12 cellular contexts compared by ENCODE assay signal in the genomic region with DNA sequence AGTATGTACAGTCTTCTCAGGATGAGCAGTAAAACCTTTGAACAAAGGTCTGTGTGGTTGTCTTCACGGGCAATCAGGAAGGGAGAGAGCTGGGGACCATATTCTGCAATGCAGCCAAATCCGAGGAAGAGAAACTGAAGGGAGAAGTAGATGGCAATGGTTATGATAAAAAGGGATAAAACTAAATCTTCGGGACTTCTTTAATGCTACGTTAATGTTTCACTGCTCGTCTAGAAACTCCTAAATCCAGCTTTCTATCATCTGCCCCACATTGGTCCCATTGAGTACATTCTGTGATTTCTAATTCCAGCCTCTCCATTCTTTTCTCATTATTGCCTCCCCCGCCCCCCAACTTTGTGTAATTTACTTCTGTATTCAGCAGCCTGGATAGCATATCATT. TPM values are rescaled to one million over a fixed set of nuclear protein-coding genes. Genes with fewer than 3 reads are reported as not detected.
DNase-seq lines count a peak whose midpoint lies in the region; ATAC-seq and TF ChIP-seq lines count a peak whose summit lies in the region.
"Had no signal": no experiment of that assay in that cellular context is flagged by ENCODE, and none has a peak within 500 bp of the region (broad histone marks: within the 10 kb centered on the region; RNA-seq: fewer than 3 reads in every experiment).

No MANE protein-coding gene starts in this region.

- no peaks in the 10 kb centered on the region for H3K9me3 ChIP-seq in iPS-20b (ENCODE audit: insufficient read depth, low read depth, low read length)
- H3K9me3 ChIP-seq: Peyer's patch had no signal

- peak overlapping the region; percentile 82 for H3K4me3 Mint-ChIP-seq in activated naive CD4-positive, alpha-beta T cell treated with anti-CD3 and anti-CD28 coated beads, Interleukin-2, amount 10 ng/mL, durations not matched to agents 7 days and 5 days
- H3K4me3 Mint-ChIP-seq in activated CD8-positive, alpha-beta T cell treated with anti-CD3 and anti-CD28 coated beads, Interleukin-2, amount 10 ng/mL, durations not matched to agents 7 days and 5 days = peak overlapping the region; percentile 94
- H3K4me3 Mint-ChIP-seq in type B pancreatic cell = peak overlapping the region; percentile 98

- peaks cover 42% of the 10 kb centered on the region for H3K4me1 Mint-ChIP-seq in activated naive CD4-positive, alpha-beta T cell treated with anti-CD3 and anti-CD28 coated beads, Interleukin-2, amount 10 ng/mL, durations not matched to agents 7 days and 5 days
- H3K4me1 Mint-ChIP-seq in activated CD8-positive, alpha-beta T cell treated with anti-CD3 and anti-CD28 coated beads, Interleukin-2, amount 10 ng/mL, durations not matched to agents 7 days and 5 days (ENCODE audit: low read depth) = peaks cover 38% of the 10 kb centered on the region
- peaks cover 23% of the 10 kb centered on the region for H3K4me1 Mint-ChIP-seq in type B pancreatic cell (ENCODE audit: unreplicated experiment)

- H3K27me3 Mint-ChIP-seq in activated naive CD4-positive, alpha-beta T cell treated with anti-CD3 and anti-CD28 coated beads, Interleukin-2, amount 10 ng/mL, durations not matched to agents 7 days and 5 days = no peaks in the 10 kb centered on the region
- H3K27me3 Mint-ChIP-seq in activated CD8-positive, alpha-beta T cell treated with anti-CD3 and anti-CD28 coated beads, Interleukin-2, amount 10 ng/mL, durations not matched to agents 7 days and 5 days (ENCODE audit: low read depth) = no peaks in the 10 kb centered on the region
- H3K27me3 Mint-ChIP-seq in type B pancreatic cell = no peaks in the 10 kb centered on the region

- peak overlapping the region; percentile 96 for H3K27ac Mint-ChIP-seq in activated naive CD4-positive, alpha-beta T cell treated with anti-CD3 and anti-CD28 coated beads, Interleukin-2, amount 10 ng/mL, durations not matched to agents 7 days and 5 days
- peak overlapping the region; percentile 97 for H3K27ac Mint-ChIP-seq in activated CD8-positive, alpha-beta T cell treated with anti-CD3 and anti-CD28 coated beads, Interleukin-2, amount 10 ng/mL, durations not matched to agents 7 days and 5 days
- H3K27ac Mint-ChIP-seq in type B pancreatic cell = peak overlapping the region; percentile 99

- H3K36me3 Mint-ChIP-seq in activated naive CD4-positive, alpha-beta T cell treated with anti-CD3 and anti-CD28 coated beads, Interleukin-2, amount 10 ng/mL, durations not matched to agents 7 days and 5 days = peaks cover 36% of the 10 kb centered on the region
- peaks cover 36% of the 10 kb centered on the region for H3K36me3 Mint-ChIP-seq in activated CD8-positive, alpha-beta T cell treated with anti-CD3 and anti-CD28 coated beads, Interleukin-2, amount 10 ng/mL, durations not matched to agents 7 days and 5 days (ENCODE audit: low read depth)
- peaks cover 21% of the 10 kb centered on the region for H3K36me3 Mint-ChIP-seq in type B pancreatic cell

- no peak overlapping the region for H3K9ac ChIP-seq in iPS-20b (ENCODE audit: low read depth, low read length)

- no peak for TF ChIP-seq CTCF in type B pancreatic cell (conservative IDR thresholded peaks at IDR 0.05)

- H3K4me3 ChIP-seq in iPS-20b (ENCODE audit: low read length) = 0 out of 2 replicates have a peak overlapping the region, but pooled peaks have one; percentile 98

- CTCF ChIA-PET in activated naive CD4-positive, alpha-beta T cell treated with anti-CD3 and anti-CD28 coated beads, Interleukin-2, amount 10 ng/mL, durations not matched to agents 7 days and 5 days (lab: Charles Lee) = interaction anchor here (1.2 to 2.5 kb wide), 3 partner anchors 43 to 104 kb away, joined by 3 to 21 read pairs (median 3); no protein-coding TSS in a partner anchor
- CTCF ChIA-PET in activated CD8-positive, alpha-beta T cell treated with anti-CD3 and anti-CD28 coated beads, Interleukin-2, amount 10 ng/mL, durations not matched to agents 7 days and 5 days (lab: Charles Lee) = interaction anchor here (0.9 to 4.8 kb wide), 6 partner anchors 23 to 121 kb away, joined by 3 to 39 read pairs (median 8); no protein-coding TSS in a partner anchor

- no peaks in the 10 kb centered on the region for H3K27me3 ChIP-seq in iPS-20b (ENCODE audit: insufficient read depth, low read length)
- H3K27me3 ChIP-seq: Peyer's patch had no signal

- ATAC-seq in activated CD8-positive, alpha-beta T cell treated with anti-CD3 and anti-CD28 coated beads, Interleukin-2, amount 10 ng/mL, durations not matched to agents 7 days and 5 days = no peak

- POLR2A ChIA-PET in activated CD8-positive, alpha-beta T cell treated with anti-CD3 and anti-CD28 coated beads, Interleukin-2, amount 10 ng/mL, durations not matched to agents 7 days and 5 days (lab: Charles Lee) = interaction anchor here (0.8 to 3.2 kb wide), 3 partner anchors 13 to 136 kb away, joined by 3 to 14 read pairs (median 3); a partner anchor contains a TSS

- no peaks in the 10 kb centered on the region for H3K9me3 Mint-ChIP-seq in activated naive CD4-positive, alpha-beta T cell treated with anti-CD3 and anti-CD28 coated beads, Interleukin-2, amount 10 ng/mL, durations not matched to agents 7 days and 5 days
- no peaks in the 10 kb centered on the region for H3K9me3 Mint-ChIP-seq in activated CD8-positive, alpha-beta T cell treated with anti-CD3 and anti-CD28 coated beads, Interleukin-2, amount 10 ng/mL, durations not matched to agents 7 days and 5 days (ENCODE audit: insufficient read depth)
- H3K9me3 Mint-ChIP-seq in type B pancreatic cell = no peaks in the 10 kb centered on the region

- H3K27ac ChIP-seq in iPS-20b (ENCODE audit: low read length) = no peak overlapping the region
- H3K27ac ChIP-seq: VCaP had no signal

- H3K4me1 ChIP-seq in iPS-20b (ENCODE audit: insufficient read depth, low read length) = peaks cover 10% of the 10 kb centered on the region

- H3K36me3 ChIP-seq in iPS-20b (ENCODE audit: insufficient read depth, low read depth, low read length) = peaks cover 71% of the 10 kb centered on the region

- no peak for DNase-seq in activated naive CD4-positive, alpha-beta T cell treated with anti-CD3 and anti-CD28 coated beads, Interleukin-2, amount 10 ng/mL, durations not matched to agents 7 days and 5 days
- no peak for DNase-seq in activated naive CD4-positive, alpha-beta T cell treated with anti-CD3 and anti-CD28 coated beads, Interleukin-2, amount 50 U/mL, for 16 hours
- no peak for DNase-seq in activated CD8-positive, alpha-beta T cell treated with anti-CD3 and anti-CD28 coated beads, Interleukin-2, amount 10 ng/mL, durations not matched to agents 7 days and 5 days
- no peak for DNase-seq in type B pancreatic cell (ENCODE audit: extremely low spot score, unreplicated experiment)
- no peak for DNase-seq in A172 (ENCODE audit: low spot score)
- DNase-seq in NOMO-1 treated with DMSO at 0.1 percent for 48 hours (lab: John Stamatoyannopoulos, UW; ENCODE audit: unreplicated experiment) = no peak
- no peak for DNase-seq in nucleus accumbens (lab: John Stamatoyannopoulos, UW)
- DNase-seq: AML-193, amniotic stem cell, Peyer's patch had no signal

RNA-seq across cellular contexts. Expression of a gene that starts 1.7 kb away (rescaled TPM):
- total RNA-seq in activated CD8-positive, alpha-beta T cell treated with anti-CD3 and anti-CD28 coated beads, Interleukin-2, amount 10 ng/mL, durations not matched to agents 7 days and 5 days = 10 to 100 TPM; 34.1 to 35.4 TPM
- total RNA-seq in type B pancreatic cell (ENCODE audit: low replicate concordance) = 31.2 and 35.7 TPM in 2 replicates
- total RNA-seq in A172 (2014; rRNA removed; shearing (Covaris generic)) = 32.4 and 58.1 TPM in 2 replicates

RNA-seq across cellular contexts. Expression of a gene that starts 1.9 kb away (rescaled TPM):
- 10 to 100 TPM; 38.6 to 39.8 TPM for total RNA-seq in activated CD8-positive, alpha-beta T cell treated with anti-CD3 and anti-CD28 coated beads, Interleukin-2, amount 10 ng/mL, durations not matched to agents 7 days and 5 days
- 60.9 and 77.3 TPM in 2 replicates for total RNA-seq in type B pancreatic cell (ENCODE audit: low replicate concordance)
- 68.6 and 68.7 TPM in 2 replicates for total RNA-seq in A172 (2014; rRNA removed; shearing (Covaris generic))

RNA-seq across cellular contexts. Expression of a gene that starts 9.3 kb away (rescaled TPM):
- 1 to 10 TPM; 5.7 to 7.5 TPM for total RNA-seq in activated CD8-positive, alpha-beta T cell treated with anti-CD3 and anti-CD28 coated beads, Interleukin-2, amount 10 ng/mL, durations not matched to agents 7 days and 5 days
- 15.6 and 22.9 TPM in 2 replicates for total RNA-seq in type B pancreatic cell (ENCODE audit: low replicate concordance)
- 27.3 and 32.8 TPM in 2 replicates for total RNA-seq in A172 (2014; rRNA removed; shearing (Covaris generic))

RNA-seq across cellular contexts. Expression of a gene that starts 14.1 kb away (rescaled TPM):
- total RNA-seq in activated CD8-positive, alpha-beta T cell treated with anti-CD3 and anti-CD28 coated beads, Interleukin-2, amount 10 ng/mL, durations not matched to agents 7 days and 5 days = 10 to 100 TPM; 17.8 to 18.5 TPM
- total RNA-seq in type B pancreatic cell (ENCODE audit: low replicate concordance) = 5.6 and 9.9 TPM in 2 replicates
- total RNA-seq in A172 (2014; rRNA removed; shearing (Covaris generic)) = 1.9 and 3.0 TPM in 2 replicates

RNA-seq across cellular contexts. Expression of a gene that starts 42.2 kb away (rescaled TPM):
- not detected for total RNA-seq in activated CD8-positive, alpha-beta T cell treated with anti-CD3 and anti-CD28 coated beads, Interleukin-2, amount 10 ng/mL, durations not matched to agents 7 days and 5 days
- 1.5 and 1.9 TPM in 2 replicates for total RNA-seq in type B pancreatic cell (ENCODE audit: low replicate concordance)
- total RNA-seq in A172 (2014; rRNA removed; shearing (Covaris generic)) = 0.14 and 0.74 TPM in 2 replicates
